ENCODE assay signal across 11 cellular contexts in the genomic region with DNA sequence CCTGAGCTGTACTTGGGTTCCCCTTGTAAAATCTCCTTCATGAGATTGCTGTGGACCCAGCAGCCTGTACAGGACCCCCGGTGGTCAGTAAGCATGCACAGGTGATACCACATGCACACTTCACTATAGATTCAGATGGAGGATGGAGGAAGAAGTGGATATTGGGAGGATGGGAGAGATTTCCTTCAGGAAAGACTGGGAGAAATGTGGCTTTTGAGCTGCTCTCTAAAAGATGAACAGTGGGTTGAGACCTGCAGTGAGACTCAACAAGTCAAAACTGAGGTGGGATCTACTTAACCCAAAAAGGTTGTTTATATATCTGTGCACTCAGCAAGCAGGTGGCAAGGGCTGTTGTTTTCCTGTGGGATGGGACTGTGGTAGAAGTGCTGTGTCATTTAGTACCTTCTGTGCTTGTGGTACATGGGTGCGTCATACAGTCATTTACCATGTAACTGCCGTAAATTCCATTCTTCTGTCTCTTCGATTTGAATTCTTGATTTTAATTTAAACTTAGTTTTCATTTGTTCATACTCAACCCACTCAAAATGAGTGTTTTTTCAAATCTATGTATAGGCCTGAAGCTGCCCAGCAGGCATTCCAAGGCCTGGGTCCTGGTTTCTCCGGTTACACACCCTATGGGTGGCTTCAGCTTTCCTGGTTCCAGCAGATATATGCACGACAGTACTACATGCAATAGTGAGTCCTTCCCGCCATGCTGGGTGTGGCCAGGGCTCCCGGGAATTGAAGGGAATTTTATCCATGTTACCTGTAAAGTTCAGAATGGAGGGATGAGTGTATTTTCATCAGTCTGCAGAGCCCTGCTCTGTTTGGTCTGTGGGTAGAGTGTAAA. TPM values are rescaled to one million over a fixed set of nuclear protein-coding genes. Genes with fewer than 3 reads are reported as not detected.
DNase-seq lines count a peak whose midpoint lies in the region; ATAC-seq and TF ChIP-seq lines count a peak whose summit lies in the region.
"Had no signal": no experiment of that assay in that cellular context is flagged by ENCODE, and none has a peak within 500 bp of the region (broad histone marks: within the 10 kb centered on the region; RNA-seq: fewer than 3 reads in every experiment).

No MANE protein-coding gene starts in this region.

- H3K36me3 ChIP-seq in transverse colon (peaks cover 0 to 90% (median 41%) of the 10 kb centered on the region in 4 donors), SK-N-SH (replicated peaks in 1 of 2; ENCODE audit: control insufficient read depth in 1 of 2, insufficient read depth in 2 of 2, low read length in 1 of 2) (peaks cover 82 to 84% of the 10 kb centered on the region in 2 experiments), hepatocyte (replicated peaks; ENCODE audit: insufficient read depth, low read depth) (peaks cover 4% of the 10 kb centered on the region)

- in situ Hi-C loops in transverse colon (cut with MboI; ENCODE audit: low pct_ligation_motif_present in 1 of 4, low pct_unique_long_range_greater_than_20kb in 1 of 4, low sequenced_read_pairs in 3 of 4) = no loop called here

- TF ChIP-seq CTCF in fibroblast of mammary gland (conservative IDR thresholded peaks at IDR 0.05; ENCODE audit: control insufficient read depth, insufficient read depth, low read depth, low read length) (no peak), transverse colon (IDR thresholded peaks at IDR 0.05) (no peak), SK-N-SH (IDR thresholded peaks at IDR 0.05) (no peak), hepatocyte (IDR thresholded peaks at IDR 0.05; ENCODE audit: poor library complexity) (no peak)

- peaks cover 66% of the 10 kb centered on the region for H3K79me2 ChIP-seq in SK-N-SH (ENCODE audit: insufficient read depth)
- H3K79me2 ChIP-seq in hepatocyte = peaks cover 53% of the 10 kb centered on the region

- CTCF ChIA-PET in SK-N-SH (lab: Yijun Ruan, JAX) = interaction anchor here (0.6 to 1.8 kb wide), 4 partner anchors 12 to 78 kb away, joined by 3 to 7 read pairs (median 4); no protein-coding TSS in a partner anchor

- H4K20me1 ChIP-seq in SK-N-SH (ENCODE audit: insufficient read depth) (peaks cover 81% of the 10 kb centered on the region), hepatocyte (ENCODE audit: insufficient read depth, poor library complexity, severe bottlenecking) (peaks cover 74% of the 10 kb centered on the region)

- ATAC-seq in left cardiac atrium (peak; percentile 9 to 19), left ventricle myocardium superior (no peak)

- TF ChIP-seq RAD21 in SK-N-SH (IDR thresholded peaks at IDR 0.05; ENCODE audit: low read length) = no peak

- no peak for DNase-seq in left cardiac atrium
- no peak for DNase-seq in left ventricle myocardium superior
- DNase-seq in T-helper 2 cell = peak in 4 of 5 experiments; percentile 20 to 97 (median 41)
- DNase-seq in fibroblast of mammary gland (ENCODE audit: low read depth) = peak; percentile 42
- DNase-seq in transverse colon = no peak
- DNase-seq in SK-N-SH = no peak
- DNase-seq in NCI-H1930 (lab: John Stamatoyannopoulos, UW) = no peak
- DNase-seq in hepatocyte (ENCODE audit: low spot score) = no peak
- DNase-seq: HCEC 1CT, midbrain had no signal

- POLR2A ChIA-PET in SK-N-SH (lab: Yijun Ruan, JAX) = interaction anchor here (1.0 kb wide), 1 partner anchor 8 kb away, joined by 3 read pairs; no protein-coding TSS in a partner anchor

- H3K27me3 ChIP-seq in transverse colon (no peaks in the 10 kb centered on the region), SK-N-SH (ENCODE audit: insufficient read depth) (no peaks in the 10 kb centered on the region), hepatocyte (no peaks in the 10 kb centered on the region)

- H3K4me1 ChIP-seq in transverse colon = peaks cover 0 to 47% (median 18%) of the 10 kb centered on the region in 4 donors
- peaks cover 12 to 14% of the 10 kb centered on the region in 2 experiments; a peak in 3 of 4 replicates for H3K4me1 ChIP-seq in SK-N-SH (ENCODE audit: control insufficient read depth in 1 of 2, insufficient read depth in 2 of 2, low read depth in 1 of 2, low read length in 1 of 2)
- H3K4me1 ChIP-seq in hepatocyte (ENCODE audit: insufficient read depth) = peaks cover 6% of the 10 kb centered on the region

- H3K4me2 ChIP-seq in SK-N-SH = no peak overlapping the region
- H3K4me2 ChIP-seq in hepatocyte = no peak overlapping the region

- intact Hi-C loops in left cardiac atrium (cut with DNase I) = no loop called here
- intact Hi-C loops in left ventricle myocardium superior (cut with micrococcal nuclease) = loop anchor here (10.0 kb wide), 1 partner anchor 74 kb away; the partner anchor contains the start of gene SLC12A3
- intact Hi-C loops in transverse colon (cut with DNase I; ENCODE audit: low total_unique reads) = no loop called here

- peak overlapping the region in 2 of 4 donors; percentile 14 to 42 for H3K27ac ChIP-seq in transverse colon
- no peak overlapping the region for H3K27ac ChIP-seq in SK-N-SH (ENCODE audit: low read depth in 2 of 2, low read length in 1 of 2)
- H3K27ac ChIP-seq in hepatocyte = no peak overlapping the region

- peaks cover 26% of the 10 kb centered on the region for H3F3A ChIP-seq in SK-N-SH (replicated peaks; ENCODE audit: insufficient read depth)

- H2AFZ ChIP-seq in SK-N-SH (ENCODE audit: low read depth) (no peak overlapping the region), hepatocyte (no peak overlapping the region)

- H3K4me3 ChIP-seq in fibroblast of mammary gland (ENCODE audit: control insufficient read depth, low read depth, low read length) (no peak overlapping the region), transverse colon (no peak overlapping the region), SK-N-SH (ENCODE audit: low read depth in 2 of 2, low read length in 1 of 2) (no peak overlapping the region), hepatocyte (no peak overlapping the region)

- TF ChIP-seq EP300 in transverse colon (IDR thresholded peaks at IDR 0.05; ENCODE audit: low read depth) (no peak), SK-N-SH (IDR thresholded peaks at IDR 0.05; ENCODE audit: borderline replicate concordance in 1 of 2, low read depth in 1 of 2, low read length in 1 of 2) (no peak)

- H3K9ac ChIP-seq in SK-N-SH = no peak overlapping the region

- WGBS in transverse colon (ENCODE audit: low coverage in 1 of 2), 2 donors = 67 to 69% methylated on average over 5 to 8 of the region's 8 CpGs
- 93% methylated on average over 8 of the region's 8 CpGs for WGBS in SK-N-SH (ENCODE audit: low lambda C conversion rate)
- 92% methylated on average over 8 of the region's 8 CpGs for WGBS in hepatocyte (ENCODE audit: low lambda C conversion rate, missing lambda C conversion rate)

- no peaks in the 10 kb centered on the region for H3K9me3 ChIP-seq in transverse colon
- H3K9me3 ChIP-seq in SK-N-SH = no peaks in the 10 kb centered on the region
- no peaks in the 10 kb centered on the region for H3K9me3 ChIP-seq in hepatocyte (ENCODE audit: low read depth)

- TF ChIP-seq POLR2A in transverse colon (IDR thresholded peaks at IDR 0.05) = peak; percentile 35

- H3K9me2 ChIP-seq in SK-N-SH = no peaks in the 10 kb centered on the region
- H3K9me2 ChIP-seq in hepatocyte (replicated peaks; ENCODE audit: insufficient read depth) = no peaks in the 10 kb centered on the region

TF ChIP-seq in SK-N-SH, 30 proteins besides CTCF, POLR2A, EP300 and RAD21 (continues in another document):
- TF ChIP-seq, protein P1, sequence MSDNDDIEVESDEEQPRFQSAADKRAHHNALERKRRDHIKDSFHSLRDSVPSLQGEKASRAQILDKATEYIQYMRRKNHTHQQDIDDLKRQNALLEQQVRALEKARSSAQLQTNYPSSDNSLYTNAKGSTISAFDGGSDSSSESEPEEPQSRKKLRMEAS (IDR thresholded peaks at IDR 0.05; ENCODE audit: low read depth) = no peak
- TF ChIP-seq EZH2phosphoT487 (IDR thresholded peaks at IDR 0.05; ENCODE audit: borderline replicate concordance, low read depth) (no peak), POLR2AphosphoS5 (IDR thresholded peaks at IDR 0.05; ENCODE audit: low read depth, low read length) (no peak), TEAD4 (IDR thresholded peaks at IDR 0.05; ENCODE audit: borderline replicate concordance, insufficient read depth) (no peak), USF1 (IDR thresholded peaks at IDR 0.05; ENCODE audit: borderline replicate concordance, low read depth) (no peak), TAF1 (IDR thresholded peaks at IDR 0.05; ENCODE audit: borderline replicate concordance, low read depth, low read length) (no peak), RCOR1 (IDR thresholded peaks at IDR 0.05; ENCODE audit: low read length) (no peak)

RNA-seq across cellular contexts. Expression of gene HERPUD1, which starts 6.9 kb away (rescaled TPM):
- total RNA-seq in left cardiac atrium = 100 to 1,000 TPM; 105 to 113 TPM
- 129 TPM for total RNA-seq in left ventricle myocardium superior
- total RNA-seq in transverse colon = 100 to 1,000 TPM in 3 of 4 donors, 10 to 100 TPM in 1; 64.1 to 335 (median 186) TPM
- 46.3 and 71.1 TPM in 2 replicates for polyA plus RNA-seq in SK-N-SH (2012; rRNA removed)
- polyA plus RNA-seq in SK-N-SH (2012; cell fraction: cytosol; rRNA removed) = 49.4 and 54.4 TPM in 2 replicates
- polyA plus RNA-seq in SK-N-SH (2012; cell fraction: nucleus; rRNA removed) = 37.9 and 75.2 TPM in 2 replicates
- total RNA-seq in hepatocyte = 201 and 253 TPM in 2 replicates
- 185 and 199 TPM in 2 replicates for polyA plus RNA-seq in hepatocyte

RNA-seq across cellular contexts. Expression of gene CETP, which starts 22.9 kb away (rescaled TPM):
- under 1 TPM; 0.16 to 0.65 TPM for total RNA-seq in left cardiac atrium
- 0.37 TPM for total RNA-seq in left ventricle myocardium superior
- total RNA-seq in transverse colon = under 1 TPM in 1 of 4 donors, not detected in 3; 0.55 TPM
- not detected in 2 replicates for polyA plus RNA-seq in SK-N-SH (2012; rRNA removed)
- polyA plus RNA-seq in SK-N-SH (2012; cell fraction: cytosol; rRNA removed) = 0.03 TPM in 1 of 2 replicates, not detected in the other
- 0.05 TPM in 1 of 2 replicates, not detected in the other for polyA plus RNA-seq in SK-N-SH (2012; cell fraction: nucleus; rRNA removed)
- not detected in 2 replicates for total RNA-seq in hepatocyte
- not detected in 2 replicates for polyA plus RNA-seq in hepatocyte
- total RNA-seq: T-helper 1 cell treated with Interleukin-12 subunit alpha and Interleukin-12 subunit beta and Interleukin-4 antibody, amounts not matched to agents 30 ng/mL and 1 ng/mL, for 36 hours had no signal

RNA-seq across cellular contexts. Expression of gene NLRC5, which starts 50.5 kb away (rescaled TPM):
- 10 to 100 TPM; 14.2 to 31.5 TPM for total RNA-seq in left cardiac atrium
- total RNA-seq in left ventricle myocardium superior = 9.8 TPM
- 100 to 1,000 TPM in 1 of 4 donors, 10 to 100 TPM in 3; 59.4 to 171 (median 73.6) TPM for total RNA-seq in transverse colon
- 6.5 and 7.8 TPM in 2 replicates for polyA plus RNA-seq in SK-N-SH (2012; rRNA removed)
- 2.3 and 2.9 TPM in 2 replicates for polyA plus RNA-seq in SK-N-SH (2012; cell fraction: cytosol; rRNA removed)
- 32.3 and 33.4 TPM in 2 replicates for polyA plus RNA-seq in SK-N-SH (2012; cell fraction: nucleus; rRNA removed)
- total RNA-seq in hepatocyte = 1.3 and 6.4 TPM in 2 replicates
- polyA plus RNA-seq in hepatocyte = 4.5 and 7.0 TPM in 2 replicates

Comparison
In these comparisons a context has a peak if more than half of its experiments do, and no peak if none do; other contexts are left out.
1. DNase-seq: peak in T-helper 2 cell (4 of 5) and fibroblast of mammary gland (single experiment); none in left cardiac atrium (single experiment), left ventricle myocardium superior (single experiment), transverse colon (single experiment), SK-N-SH (single experiment), NCI-H1930 (0 of 2) and hepatocyte (single experiment).